Comparison of ENCODE assay signal across 1 cellular context in the genomic region with DNA sequence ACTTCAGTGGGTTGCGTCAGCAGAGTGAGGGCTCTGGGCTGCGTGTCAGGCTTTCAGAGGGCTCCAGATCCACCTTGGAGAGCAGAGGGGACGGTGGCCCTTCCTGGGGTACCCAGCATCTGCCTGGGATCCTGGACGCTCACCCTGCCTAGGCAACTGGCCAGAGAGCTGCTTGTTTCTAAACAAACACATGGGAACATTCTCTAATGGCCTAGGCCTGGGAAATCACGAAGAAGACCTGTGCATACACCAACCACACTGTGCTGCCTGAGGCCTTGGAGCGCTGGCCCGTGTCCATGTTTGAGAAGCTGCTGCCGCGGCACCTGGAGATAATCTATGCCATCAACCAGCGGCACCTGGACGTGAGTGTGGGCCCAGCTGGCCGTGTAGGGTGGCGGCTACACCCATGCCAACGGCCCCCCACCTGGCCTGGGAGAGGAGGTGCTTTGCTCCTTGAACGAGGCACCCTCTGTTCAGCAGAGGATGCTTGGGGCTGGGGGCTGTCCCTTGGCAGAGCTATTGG.
TF ChIP-seq lines count a peak whose summit lies in the region.

No MANE protein-coding gene starts in this region.

TF ChIP-seq in HepG2, 621 proteins besides CTCF, POLR2A, EP300 and RAD21 (continued from another document):
- TF ChIP-seq ZNF558 (CRISPR knock-in tag; IDR thresholded peaks at IDR 0.05; ENCODE audit: borderline replicate concordance): 0 out of 2 replicates have a peak, but pooled peaks have one; percentile 34
- TF ChIP-seq ZNF619 (CRISPR knock-in tag; IDR thresholded peaks at IDR 0.05): no peak
- TF ChIP-seq PRPF4 (IDR thresholded peaks at IDR 0.05; ENCODE audit: low read depth, low read length, poor library complexity, severe bottlenecking): no peak
- TF ChIP-seq ZNF607 (CRISPR knock-in tag; IDR thresholded peaks at IDR 0.05; ENCODE audit: borderline replicate concordance): no peak
